ENCODE assay signal across 29 cellular contexts in the genomic region with DNA sequence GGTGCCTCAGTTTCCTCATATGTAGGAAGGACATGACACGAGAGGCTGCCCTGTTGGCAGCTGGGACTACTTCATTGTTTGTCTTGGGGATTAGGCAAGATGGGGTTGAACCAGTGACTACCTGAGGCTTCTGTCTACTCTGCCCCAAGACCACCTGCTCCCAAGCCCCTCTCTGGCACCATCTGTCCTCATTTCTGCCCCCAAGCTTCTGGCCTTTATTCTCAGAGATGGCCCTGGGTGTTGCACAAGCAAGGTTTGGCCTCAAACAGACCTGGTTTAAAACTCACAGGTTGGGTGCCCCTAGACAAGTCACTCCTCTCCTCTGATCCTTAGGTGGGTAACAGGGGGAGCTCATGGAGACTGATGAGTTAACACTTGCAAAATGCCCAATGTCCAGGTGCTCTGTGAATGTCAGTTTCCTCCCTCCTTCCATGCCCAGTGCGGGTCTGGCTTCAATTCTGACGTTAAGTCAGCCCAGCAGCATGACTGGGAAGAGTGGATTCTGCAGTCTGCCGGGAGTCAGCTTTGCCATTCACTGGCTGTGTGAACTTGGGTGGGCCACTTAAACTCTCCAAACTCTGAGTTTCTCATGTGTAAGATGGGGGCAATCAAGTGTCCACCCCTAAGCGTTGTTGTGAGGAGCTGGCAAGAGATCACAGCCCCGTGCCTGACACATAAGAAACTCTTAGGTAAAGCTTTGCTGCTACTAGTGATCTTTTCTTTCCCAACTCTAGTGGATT.
"Had no signal": no experiment of that assay in that cellular context is flagged by ENCODE, and none has a peak within 500 bp of the region (broad histone marks: within the 10 kb centered on the region; RNA-seq: fewer than 3 reads in every experiment).

No MANE protein-coding gene starts in this region.

- H3K36me3 ChIP-seq: adrenal gland, ascending aorta, breast epithelium, cardiac muscle cell, colonic mucosa, esophagus squamous epithelium, gastroesophageal sphincter, WERI-Rb-1 had no signal

- H3K9me3 ChIP-seq: adrenal gland, ascending aorta, colonic mucosa had no signal

- H3K4me3 ChIP-seq: adrenal gland, ascending aorta, breast epithelium, cardiac muscle cell, colonic mucosa, esophagus squamous epithelium, gastroesophageal sphincter had no signal

- ATAC-seq: activated CD4-positive, CD25-positive, alpha-beta regulatory T cell treated with anti-CD3 and anti-CD28 coated beads, Interleukin-2, amount 50 U/mL, for 24 hours; activated naive CD8-positive, alpha-beta T cell treated with anti-CD3 and anti-CD28 coated beads, Interleukin-2, amount 50 U/mL, for 24 hours; activated T-cell treated with anti-CD3 and anti-CD28 coated beads, Interleukin-2, amount 50 U/mL, for 72 hours; gastroesophageal sphincter; T-helper 17 cell had no signal

- DNase-seq: activated B cell treated with CpG ODN at 0.5 μM for 24 hours; activated CD4-positive, alpha-beta memory T cell treated with anti-CD3 and anti-CD28 coated beads, Interleukin-2, amount 10 ng/mL, durations not matched to agents 7 days and 5 days; activated CD4-positive, alpha-beta T cell treated with anti-CD3 and anti-CD28 coated beads for 48 hours; activated CD8-positive, alpha-beta memory T cell treated with anti-CD3 and anti-CD28 coated beads, Interleukin-2, amount 50 U/mL, for 48 hours; activated gamma-delta T cell; activated naive CD4-positive, alpha-beta T cell; activated naive CD4-positive, alpha-beta T cell treated with anti-CD3 and anti-CD28 coated beads, Interleukin-2, amount 50 U/mL, for 16 hours; activated naive CD8-positive, alpha-beta T cell treated with anti-CD3 and anti-CD28 coated beads for 36 hours; activated naive CD8-positive, alpha-beta T cell treated with anti-CD3 and anti-CD28 coated beads, Interleukin-2, amount 50 U/mL, for 24 hours; activated T-cell treated with anti-CD3 and anti-CD28 coated beads for 4 hours; activated T-cell treated with anti-CD3 and anti-CD28 coated beads, Interleukin-2, amount 50 U/mL, for 24 hours; activated T-cell treated with anti-CD3 and anti-CD28 coated beads, Interleukin-2, amount 50 U/mL, for 72 hours; adrenal gland; central memory CD4-positive, alpha-beta T cell; cerebellar nuclear complex; effector CD8-positive, alpha-beta T cell; esophagus squamous epithelium; foreskin melanocyte; T-helper 1 cell; T-helper 17 cell; T1000; WERI-Rb-1 had no signal

- H3K4me1 ChIP-seq: adrenal gland, ascending aorta, breast epithelium, colonic mucosa, esophagus squamous epithelium, gastroesophageal sphincter had no signal

- H3K27me3 ChIP-seq: adrenal gland, ascending aorta, cardiac muscle cell, colonic mucosa, gastroesophageal sphincter had no signal

- H3K27ac ChIP-seq: adrenal gland, ascending aorta, breast epithelium, cardiac muscle cell, colonic mucosa, epithelial cell of prostate, esophagus squamous epithelium, gastroesophageal sphincter, WERI-Rb-1 had no signal
